In genomic region chr20:58297394-58297793, GRCh38 we compare ENCODE assay signal across 16 cellular contexts. TPM values are rescaled to one million over a fixed set of nuclear protein-coding genes. Genes with fewer than 3 reads are reported as not detected.
DNase-seq lines count a peak whose midpoint lies in the region; ATAC-seq and FAIRE-seq lines count a peak whose summit lies in the region.
"Had no signal": no experiment of that assay in that cellular context is flagged by ENCODE, and none has a peak within 500 bp of the region (broad histone marks: within the 10 kb centered on the region; RNA-seq: fewer than 3 reads in every experiment).

No MANE protein-coding gene starts in this region.

- no peak overlapping the region for H4K8ac ChIP-seq in trophoblast cell (ENCODE audit: low read depth, low read length)

- H3K27me3 Mint-ChIP-seq in activated T-cell treated with anti-CD3 and anti-CD28 coated beads, Interleukin-2, amount 50 U/mL, for 24 hours = no peaks in the 10 kb centered on the region
- no peaks in the 10 kb centered on the region for H3K27me3 Mint-ChIP-seq in activated T-cell treated with anti-CD3 and anti-CD28 coated beads, Interleukin-2, amount 50 U/mL, for 72 hours (ENCODE audit: low read depth)
- no peaks in the 10 kb centered on the region for H3K27me3 Mint-ChIP-seq in activated naive CD8-positive, alpha-beta T cell treated with anti-CD3 and anti-CD28 coated beads, Interleukin-2, amount 50 U/mL, for 24 hours
- H3K27me3 Mint-ChIP-seq in effector memory CD8-positive, alpha-beta T cell = no peaks in the 10 kb centered on the region
- H3K27me3 Mint-ChIP-seq: CD4-positive, CD25-positive, alpha-beta regulatory T cell had no signal

- no peak overlapping the region for H2BK5ac ChIP-seq in trophoblast cell (ENCODE audit: low read depth, low read length, poor library complexity)

- no peak overlapping the region for H2AFZ ChIP-seq in trophoblast cell (ENCODE audit: insufficient read depth, low read length, poor library complexity)
- H2AFZ ChIP-seq: GM23248 had no signal

- H3K4me3 Mint-ChIP-seq in activated T-cell treated with anti-CD3 and anti-CD28 coated beads, Interleukin-2, amount 50 U/mL, for 24 hours = no peak overlapping the region
- H3K4me3 Mint-ChIP-seq in activated T-cell treated with anti-CD3 and anti-CD28 coated beads, Interleukin-2, amount 50 U/mL, for 72 hours = no peak overlapping the region
- no peak overlapping the region for H3K4me3 Mint-ChIP-seq in activated naive CD8-positive, alpha-beta T cell treated with anti-CD3 and anti-CD28 coated beads, Interleukin-2, amount 50 U/mL, for 24 hours
- H3K4me3 Mint-ChIP-seq in effector memory CD8-positive, alpha-beta T cell = no peak overlapping the region
- H3K4me3 Mint-ChIP-seq: CD4-positive, CD25-positive, alpha-beta regulatory T cell had no signal

- peaks cover 7% of the 10 kb centered on the region for H3K36me3 Mint-ChIP-seq in activated T-cell treated with anti-CD3 and anti-CD28 coated beads, Interleukin-2, amount 50 U/mL, for 24 hours (ENCODE audit: low read depth)
- H3K36me3 Mint-ChIP-seq in activated T-cell treated with anti-CD3 and anti-CD28 coated beads, Interleukin-2, amount 50 U/mL, for 72 hours (ENCODE audit: insufficient read depth in 2 of 2) = peaks cover 0 to 2% of the 10 kb centered on the region in 2 donors
- H3K36me3 Mint-ChIP-seq in activated naive CD8-positive, alpha-beta T cell treated with anti-CD3 and anti-CD28 coated beads, Interleukin-2, amount 50 U/mL, for 24 hours (ENCODE audit: low read depth) = peaks cover 4% of the 10 kb centered on the region
- no peaks in the 10 kb centered on the region for H3K36me3 Mint-ChIP-seq in effector memory CD8-positive, alpha-beta T cell (ENCODE audit: insufficient read depth)

- peak overlapping the region; percentile 70 for H3K18ac ChIP-seq in trophoblast cell (ENCODE audit: low read length)

- H3K14ac ChIP-seq in trophoblast cell (ENCODE audit: low read length) = no peak overlapping the region

- no peak overlapping the region for H3K27ac ChIP-seq in trophoblast cell (ENCODE audit: low read depth, low read length)
- H3K27ac ChIP-seq: BLaER1 treated with 17β-estradiol and CSF1 and Interleukin-3, amounts not matched to agents 10 nM and 100 nM; GM23248; HL-60 had no signal

- no peaks in the 10 kb centered on the region for H3K79me2 ChIP-seq in trophoblast cell (ENCODE audit: control insufficient read depth, insufficient read depth, low read length, poor library complexity)

- H3K27me3 ChIP-seq in trophoblast cell (ENCODE audit: insufficient read depth, low read length) = no peaks in the 10 kb centered on the region
- H3K27me3 ChIP-seq: BLaER1 treated with 17β-estradiol and CSF1 and Interleukin-3, amounts not matched to agents 10 nM and 100 nM had no signal

- no peak overlapping the region for H3K4ac ChIP-seq in trophoblast cell (ENCODE audit: low read depth, low read length)

- WGBS in trophoblast cell (ENCODE audit: extremely low coverage, insufficient coverage, insufficient read length) = no CpG with 5 or more reads among the region's 2 CpGs

- H3K4me3 ChIP-seq in trophoblast cell (ENCODE audit: low read depth, low read length) = no peak overlapping the region
- H3K4me3 ChIP-seq: BLaER1 treated with 17β-estradiol and CSF1 and Interleukin-3, amounts not matched to agents 10 nM and 100 nM; GM23248 had no signal

- H3K27ac Mint-ChIP-seq in activated T-cell treated with anti-CD3 and anti-CD28 coated beads, Interleukin-2, amount 50 U/mL, for 24 hours = peak overlapping the region; percentile 14
- no peak overlapping the region for H3K27ac Mint-ChIP-seq in activated T-cell treated with anti-CD3 and anti-CD28 coated beads, Interleukin-2, amount 50 U/mL, for 72 hours
- peak overlapping the region; percentile 34 for H3K27ac Mint-ChIP-seq in activated naive CD8-positive, alpha-beta T cell treated with anti-CD3 and anti-CD28 coated beads, Interleukin-2, amount 50 U/mL, for 24 hours
- H3K27ac Mint-ChIP-seq in effector memory CD8-positive, alpha-beta T cell = peak overlapping the region in 1 of 2 donors; percentile 73
- H3K27ac Mint-ChIP-seq: CD4-positive, CD25-positive, alpha-beta regulatory T cell had no signal

- peaks cover 2 to 4% of the 10 kb centered on the region in 2 experiments for H3K36me3 ChIP-seq in trophoblast cell (ENCODE audit: control insufficient read depth in 1 of 2, insufficient read depth in 2 of 2, low read length in 2 of 2)

- no peak overlapping the region for H2AK5ac ChIP-seq in trophoblast cell (ENCODE audit: low read length)

- no peak overlapping the region for H2BK12ac ChIP-seq in trophoblast cell (ENCODE audit: low read length)

- H4K91ac ChIP-seq in trophoblast cell (ENCODE audit: low read depth, low read length) = no peak overlapping the region

- H3K9me3 ChIP-seq in trophoblast cell (ENCODE audit: insufficient read depth, low read depth, low read length) = no peaks in the 10 kb centered on the region
- H3K9me3 ChIP-seq: BLaER1 treated with 17β-estradiol and CSF1 and Interleukin-3, amounts not matched to agents 10 nM and 100 nM had no signal

- no peak overlapping the region for H4K12ac ChIP-seq in trophoblast cell (ENCODE audit: low read depth, low read length)

- H3K4me1 ChIP-seq in trophoblast cell (ENCODE audit: control insufficient read depth in 1 of 2, insufficient read depth in 2 of 2, low read length in 2 of 2) = peaks cover 4 to 8% of the 10 kb centered on the region in 2 experiments
- H3K4me1 ChIP-seq: BLaER1 treated with 17β-estradiol and CSF1 and Interleukin-3, amounts not matched to agents 10 nM and 100 nM had no signal

- H2BK120ac ChIP-seq in trophoblast cell (ENCODE audit: insufficient read depth, low read length, poor library complexity) = no peak overlapping the region

- no peak overlapping the region for H3K23ac ChIP-seq in trophoblast cell (ENCODE audit: low read length)

- no peak for ATAC-seq in activated T-cell treated with anti-CD3 and anti-CD28 coated beads, Interleukin-2, amount 50 U/mL, for 72 hours (replicated peaks in 1 of 2)
- ATAC-seq in activated naive CD8-positive, alpha-beta T cell treated with anti-CD3 and anti-CD28 coated beads, Interleukin-2, amount 50 U/mL, for 24 hours = no peak
- no peak for ATAC-seq in effector memory CD8-positive, alpha-beta T cell (replicated peaks)

- FAIRE-seq in HTR-8/SVneo (lab: Jason Lieb, UNC) = peak; percentile 96
- FAIRE-seq: GM12891 had no signal

- H3K9me3 Mint-ChIP-seq in activated T-cell treated with anti-CD3 and anti-CD28 coated beads, Interleukin-2, amount 50 U/mL, for 24 hours = no peaks in the 10 kb centered on the region
- no peaks in the 10 kb centered on the region for H3K9me3 Mint-ChIP-seq in activated T-cell treated with anti-CD3 and anti-CD28 coated beads, Interleukin-2, amount 50 U/mL, for 72 hours
- H3K9me3 Mint-ChIP-seq in activated naive CD8-positive, alpha-beta T cell treated with anti-CD3 and anti-CD28 coated beads, Interleukin-2, amount 50 U/mL, for 24 hours = no peaks in the 10 kb centered on the region
- no peaks in the 10 kb centered on the region for H3K9me3 Mint-ChIP-seq in effector memory CD8-positive, alpha-beta T cell

- H3K9ac ChIP-seq in trophoblast cell (ENCODE audit: low read length) = no peak overlapping the region
- H3K9ac ChIP-seq: BLaER1 treated with 17β-estradiol and CSF1 and Interleukin-3, amounts not matched to agents 10 nM and 100 nM; GM23248 had no signal

- peaks cover 15% of the 10 kb centered on the region for H3K4me1 Mint-ChIP-seq in activated T-cell treated with anti-CD3 and anti-CD28 coated beads, Interleukin-2, amount 50 U/mL, for 24 hours (ENCODE audit: low read depth)
- peaks cover 15% of the 10 kb centered on the region for H3K4me1 Mint-ChIP-seq in activated T-cell treated with anti-CD3 and anti-CD28 coated beads, Interleukin-2, amount 50 U/mL, for 72 hours (ENCODE audit: low read depth)
- peaks cover 5% of the 10 kb centered on the region for H3K4me1 Mint-ChIP-seq in activated naive CD8-positive, alpha-beta T cell treated with anti-CD3 and anti-CD28 coated beads, Interleukin-2, amount 50 U/mL, for 24 hours
- H3K4me1 Mint-ChIP-seq in effector memory CD8-positive, alpha-beta T cell (ENCODE audit: low read depth in 2 of 2) = peaks cover 7 to 14% of the 10 kb centered on the region in 2 donors

- DNase-seq in activated T-cell treated with anti-CD3 and anti-CD28 coated beads, Interleukin-2, amount 50 U/mL, for 24 hours = no peak
- DNase-seq in activated T-cell treated with anti-CD3 and anti-CD28 coated beads, Interleukin-2, amount 50 U/mL, for 72 hours = no peak
- DNase-seq in HTR-8/SVneo (ENCODE audit: insufficient read length, low spot score) (no peak), trophoblast cell (no peak), KG1 (lab: John Stamatoyannopoulos, UW) (no peak)
- DNase-seq in activated naive CD8-positive, alpha-beta T cell treated with anti-CD3 and anti-CD28 coated beads, Interleukin-2, amount 50 U/mL, for 24 hours = no peak
- no peak for DNase-seq in effector memory CD8-positive, alpha-beta T cell
- DNase-seq: ACHN; Calu3; CD4-positive, CD25-positive, alpha-beta regulatory T cell; DMS 273 treated with DMSO at 0.1 percent for 48 hours; GM23248; H7 had no signal

- no peak overlapping the region for H3K4me2 ChIP-seq in trophoblast cell (ENCODE audit: low read length)
- H3K4me2 ChIP-seq: BLaER1 treated with 17β-estradiol and CSF1 and Interleukin-3, amounts not matched to agents 10 nM and 100 nM had no signal

- H3K79me1 ChIP-seq in trophoblast cell (ENCODE audit: low read length) = no peaks in the 10 kb centered on the region

RNA-seq across cellular contexts. Expression of gene RAB22A, which starts 12.1 kb away (rescaled TPM):
- 10 to 100 TPM; 12.3 to 13.2 TPM for total RNA-seq in activated T-cell treated with anti-CD3 and anti-CD28 coated beads, Interleukin-2, amount 50 U/mL, for 72 hours
- 7.7 and 8.0 TPM in 2 replicates for polyA plus RNA-seq in trophoblast cell (2013)
